ENCODE assay signal across 30 cellular contexts in the genomic region with DNA sequence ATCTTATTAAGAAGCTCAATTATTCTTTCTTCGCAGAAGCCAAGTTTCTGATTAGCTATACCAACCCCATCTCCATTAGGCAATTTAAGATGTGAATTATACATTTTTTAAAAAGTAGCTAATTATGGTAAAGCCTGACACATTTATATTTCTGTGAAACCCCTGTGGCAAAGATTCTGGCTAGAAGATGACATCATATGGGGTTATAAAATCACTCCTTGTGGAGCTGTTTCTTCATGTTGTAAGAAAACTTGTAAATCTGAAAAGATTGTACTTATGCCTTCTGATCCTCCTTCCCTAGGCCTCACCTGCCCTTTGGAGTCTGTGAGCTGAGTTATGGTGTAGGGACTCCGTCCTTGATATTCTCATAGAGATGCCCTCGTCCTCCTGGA.
DNase-seq lines count a peak whose midpoint lies in the region; ATAC-seq and TF ChIP-seq lines count a peak whose summit lies in the region.
"Had no signal": no experiment of that assay in that cellular context is flagged by ENCODE, and none has a peak within 500 bp of the region (broad histone marks: within the 10 kb centered on the region; RNA-seq: fewer than 3 reads in every experiment).

No MANE protein-coding gene starts in this region.

- no peaks in the 10 kb centered on the region for H3K27me3 Mint-ChIP-seq in activated T-cell treated with anti-CD3 and anti-CD28 coated beads, Interleukin-2, amount 50 U/mL, for 72 hours (ENCODE audit: low read depth)
- peaks cover 0 to 4% (median 0%) of the 10 kb centered on the region in 3 donors for H3K27me3 Mint-ChIP-seq in immature natural killer cell (ENCODE audit: low read depth in 3 of 3)
- H3K27me3 Mint-ChIP-seq in HFFc6 (ENCODE audit: insufficient read depth) = peaks cover 16% of the 10 kb centered on the region; the same call in 1 of the 2 replicates
- H3K27me3 Mint-ChIP-seq: activated CD4-positive, alpha-beta memory T cell treated with anti-CD3 and anti-CD28 coated beads for 36 hours; CD8-positive, alpha-beta memory T cell had no signal

- peaks cover 0 to 2% of the 10 kb centered on the region in 2 donors for H3K36me3 Mint-ChIP-seq in activated T-cell treated with anti-CD3 and anti-CD28 coated beads, Interleukin-2, amount 50 U/mL, for 72 hours (ENCODE audit: insufficient read depth in 2 of 2)
- no peaks in the 10 kb centered on the region for H3K36me3 Mint-ChIP-seq in immature natural killer cell
- peaks cover 12% of the 10 kb centered on the region for H3K36me3 Mint-ChIP-seq in stimulated activated effector memory CD8-positive, alpha-beta T cell treated with anti-CD3 and anti-CD28 coated beads, Interleukin-12 subunit alpha, Interleukin-12 subunit beta, amount 100 ng/mL, for 72 hours
- H3K36me3 Mint-ChIP-seq in HFFc6 (ENCODE audit: low read depth) = no peaks in the 10 kb centered on the region

- intact Hi-C loops in OCI-LY7 (cut with micrococcal nuclease; ENCODE audit: unreplicated experiment) = no loop called here

- H3K79me2 ChIP-seq in OCI-LY7 (ENCODE audit: insufficient read depth, low read depth, low read length) = peaks cover 18% of the 10 kb centered on the region; the same call in 1 of the 2 replicates

- H3K4me3 Mint-ChIP-seq in activated T-cell treated with anti-CD3 and anti-CD28 coated beads, Interleukin-2, amount 50 U/mL, for 72 hours = peak overlapping the region in 1 of 2 donors; percentile 55
- H3K4me3 Mint-ChIP-seq in immature natural killer cell = peak overlapping the region in 1 of 5 donors; percentile 22
- peak overlapping the region; percentile 23 for H3K4me3 Mint-ChIP-seq in stimulated activated effector memory CD8-positive, alpha-beta T cell treated with anti-CD3 and anti-CD28 coated beads, Interleukin-12 subunit alpha, Interleukin-12 subunit beta, amount 100 ng/mL, for 72 hours
- H3K4me3 Mint-ChIP-seq in HFFc6 = no peak overlapping the region
- H3K4me3 Mint-ChIP-seq: activated CD4-positive, alpha-beta memory T cell treated with anti-CD3 and anti-CD28 coated beads for 36 hours; T-helper 1 cell treated with Interleukin-12 subunit alpha and Interleukin-12 subunit beta and Interleukin-4 antibody, amounts not matched to agents 30 μg/mL and 1 μg/mL, for 36 hours had no signal

- no peaks in the 10 kb centered on the region for H3K9me3 Mint-ChIP-seq in activated T-cell treated with anti-CD3 and anti-CD28 coated beads, Interleukin-2, amount 50 U/mL, for 72 hours
- H3K9me3 Mint-ChIP-seq in immature natural killer cell = no peaks in the 10 kb centered on the region
- H3K9me3 Mint-ChIP-seq in stimulated activated effector memory CD8-positive, alpha-beta T cell treated with anti-CD3 and anti-CD28 coated beads, Interleukin-12 subunit alpha, Interleukin-12 subunit beta, amount 100 ng/mL, for 72 hours = no peaks in the 10 kb centered on the region
- H3K9me3 Mint-ChIP-seq in HFFc6 = no peaks in the 10 kb centered on the region
- H3K9me3 Mint-ChIP-seq: activated CD4-positive, alpha-beta memory T cell treated with anti-CD3 and anti-CD28 coated beads for 36 hours; CD8-positive, alpha-beta memory T cell; T-helper 1 cell treated with Interleukin-12 subunit alpha and Interleukin-12 subunit beta and Interleukin-4 antibody, amounts not matched to agents 30 μg/mL and 1 μg/mL, for 36 hours had no signal

- TF ChIP-seq CTCF in OCI-LY7 (conservative IDR thresholded peaks at IDR 0.05; ENCODE audit: low read length) (no peak), HFFc6 (IDR thresholded peaks at IDR 0.05) (no peak)

- no peaks in the 10 kb centered on the region for H3K9me2 ChIP-seq in OCI-LY7 (ENCODE audit: insufficient read depth, low read length)

- peak overlapping the region; percentile 26; the same call in 1 of the 2 replicates for H3K4me2 ChIP-seq in OCI-LY7 (ENCODE audit: low read length)

- no peaks in the 10 kb centered on the region for H4K20me1 ChIP-seq in OCI-LY7 (ENCODE audit: insufficient read depth, low read length)

- no peaks in the 10 kb centered on the region for H3K9me3 ChIP-seq in OCI-LY7 (ENCODE audit: low read length)
- H3K9me3 ChIP-seq: breast epithelium, gastroesophageal sphincter, HAP-1, right atrium auricular region, thyroid gland had no signal

- POLR2A ChIA-PET in OCI-LY7 (lab: Charles Lee) = interaction anchor here (0.6 to 1.4 kb wide), 5 partner anchors 11 to 353 kb away, joined by 3 to 7 read pairs (median 3); no protein-coding TSS in a partner anchor

- peaks cover 45% of the 10 kb centered on the region for H3K4me1 Mint-ChIP-seq in activated T-cell treated with anti-CD3 and anti-CD28 coated beads, Interleukin-2, amount 50 U/mL, for 72 hours (ENCODE audit: low read depth)
- H3K4me1 Mint-ChIP-seq in immature natural killer cell (peaks cover 87 to 100% of the 10 kb centered on the region in 2 donors), HFFc6 (ENCODE audit: low read depth) (peaks cover 11% of the 10 kb centered on the region; the same call in 1 of the 2 replicates)
- peaks cover 86% of the 10 kb centered on the region for H3K4me1 Mint-ChIP-seq in stimulated activated effector memory CD8-positive, alpha-beta T cell treated with anti-CD3 and anti-CD28 coated beads, Interleukin-12 subunit alpha, Interleukin-12 subunit beta, amount 100 ng/mL, for 72 hours

- no TSS peak for BruUV-seq in OCI-LY7 (replicated peaks; lab: Mats Ljungman, UMichigan)

- peaks cover 45% of the 10 kb centered on the region for H3K4me1 ChIP-seq in OCI-LY7 (ENCODE audit: insufficient read depth, low read length, poor library complexity, severe bottlenecking)
- H3K4me1 ChIP-seq: gastroesophageal sphincter, right atrium auricular region, thyroid gland had no signal

- no peak overlapping the region for H3K4me3 ChIP-seq in OCI-LY7 (ENCODE audit: low read depth, low read length, poor library complexity, severe bottlenecking)
- H3K4me3 ChIP-seq: breast epithelium, gastroesophageal sphincter, HAP-1, K562, right atrium auricular region, thyroid gland had no signal

- no peak overlapping the region for H3K27ac ChIP-seq in OCI-LY7 (ENCODE audit: low read depth, low read length, poor library complexity, severe bottlenecking)
- H3K27ac ChIP-seq: breast epithelium, gastroesophageal sphincter, right atrium auricular region, thyroid gland had no signal

- H2AFZ ChIP-seq in OCI-LY7 (ENCODE audit: low read length) = no peak overlapping the region

- CTCF ChIA-PET in OCI-LY7 (lab: Charles Lee; ENCODE audit: unreplicated experiment) = no interaction called here

- peak overlapping the region; percentile 14 for H3K27ac Mint-ChIP-seq in activated T-cell treated with anti-CD3 and anti-CD28 coated beads, Interleukin-2, amount 50 U/mL, for 72 hours
- H3K27ac Mint-ChIP-seq in immature natural killer cell = peak overlapping the region in 5 of 6 donors; percentile 3 to 51 (median 48)
- peak overlapping the region; percentile 68 for H3K27ac Mint-ChIP-seq in stimulated activated effector memory CD8-positive, alpha-beta T cell treated with anti-CD3 and anti-CD28 coated beads, Interleukin-12 subunit alpha, Interleukin-12 subunit beta, amount 100 ng/mL, for 72 hours
- no peak overlapping the region for H3K27ac Mint-ChIP-seq in HFFc6
- H3K27ac Mint-ChIP-seq: activated naive CD4-positive, alpha-beta T cell treated with anti-CD3 and anti-CD28 coated beads, Interleukin-2, amount 50 U/mL, for 72 hours; T-helper 1 cell treated with Interleukin-12 subunit alpha and Interleukin-12 subunit beta and Interleukin-4 antibody, amounts not matched to agents 30 μg/mL and 1 μg/mL, for 36 hours had no signal

- ATAC-seq in activated T-cell treated with anti-CD3 and anti-CD28 coated beads, Interleukin-2, amount 50 U/mL, for 72 hours (replicated peaks in 1 of 2) = peak in 1 of 2 donors; percentile 36
- ATAC-seq in stimulated activated effector memory CD8-positive, alpha-beta T cell treated with anti-CD3 and anti-CD28 coated beads, Interleukin-12 subunit alpha, Interleukin-12 subunit beta, amount 100 ng/mL, for 72 hours = peak; percentile 60
- ATAC-seq: activated naive CD4-positive, alpha-beta T cell treated with anti-CD3 and anti-CD28 coated beads, Interleukin-2, amount 50 U/mL, for 72 hours; gastroesophageal sphincter; left colon had no signal

- peaks cover 5% of the 10 kb centered on the region for H3K36me3 ChIP-seq in OCI-LY7 (ENCODE audit: insufficient read depth, low read length)
- H3K36me3 ChIP-seq: breast epithelium, gastroesophageal sphincter, HAP-1, right atrium auricular region, thyroid gland had no signal

- DNase-seq in activated T-cell treated with anti-CD3 and anti-CD28 coated beads, Interleukin-2, amount 50 U/mL, for 72 hours = no peak
- DNase-seq in activated T-cell treated with anti-CD3 and anti-CD28 coated beads, Interleukin-2, amount 50 U/mL, for 48 hours = no peak
- DNase-seq in OCI-LY7 (ENCODE audit: low spot score) (no peak), immature natural killer cell (no peak), glomerular visceral epithelial cell (ENCODE audit: extremely low spot score) (no peak), HFFc6 (no peak), SKM-1 (lab: John Stamatoyannopoulos, UW; ENCODE audit: unreplicated experiment) (no peak)
- DNase-seq in stimulated activated effector memory CD8-positive, alpha-beta T cell treated with anti-CD3 and anti-CD28 coated beads, Interleukin-12 subunit alpha, Interleukin-12 subunit beta, amount 100 ng/mL, for 72 hours (ENCODE audit: low spot score in 2 of 2) = no peak
- DNase-seq: activated CD4-positive, alpha-beta memory T cell treated with anti-CD3 and anti-CD28 coated beads for 36 hours; activated CD8-positive, alpha-beta memory T cell treated with anti-CD3 and anti-CD28 coated beads, Interleukin-2, amount 50 U/mL, for 48 hours; activated effector memory CD4-positive, alpha-beta T cell treated with Interleukin-2 at 50 U/mL for 16 hours; CD8-positive, alpha-beta memory T cell; DMS 273 treated with DMSO at 0.1 percent for 48 hours; hippocampal formation; left colon; mammary epithelial cell; NCI-H1105; NCI-H187 treated with DMSO at 0.1 percent for 48 hours; NCI-H2171; NCI-H510A; RPMI8226; stimulated activated CD4-positive, alpha-beta T cell treated with anti-CD3 and anti-CD28 coated beads, Interleukin-1b, Interleukin-23, amount 100 ng/mL, for 48 hours; thyroid gland had no signal
